18 cellular contexts compared by ENCODE assay signal in the genomic region with DNA sequence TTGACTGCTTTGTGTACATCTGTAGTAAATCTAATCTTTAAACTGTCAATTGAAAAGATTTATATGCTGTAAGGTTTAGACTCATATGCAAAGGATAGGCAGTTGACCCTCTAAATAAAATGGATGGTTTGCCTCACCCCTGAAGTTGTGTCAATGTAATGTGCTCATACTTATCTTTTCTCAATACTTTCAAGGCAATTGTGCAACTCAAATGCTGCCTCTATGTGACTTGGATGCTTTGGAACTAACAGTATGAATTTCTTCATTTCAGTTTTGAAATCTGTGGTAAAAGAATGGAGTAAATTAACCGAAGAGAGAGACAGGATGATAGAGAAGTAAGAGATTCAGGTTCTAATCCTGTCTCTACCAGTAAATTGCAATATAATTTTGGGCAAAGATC. TPM values are rescaled to one million over a fixed set of nuclear protein-coding genes. Genes with fewer than 3 reads are reported as not detected.
DNase-seq lines count a peak whose midpoint lies in the region; ATAC-seq and TF ChIP-seq lines count a peak whose summit lies in the region.
"Had no signal": no experiment of that assay in that cellular context is flagged by ENCODE, and none has a peak within 500 bp of the region (broad histone marks: within the 10 kb centered on the region; RNA-seq: fewer than 3 reads in every experiment).

No MANE protein-coding gene starts in this region.

- peak overlapping the region; percentile 62 for H3K27ac Mint-ChIP-seq in T-helper 1 cell treated with Interleukin-12 subunit alpha and Interleukin-12 subunit beta and Interleukin-4 antibody, amounts not matched to agents 30 μg/mL and 1 μg/mL, for 36 hours
- H3K27ac Mint-ChIP-seq in activated T-helper 17 cell treated with anti-CD3 and anti-CD28 coated beads, Interleukin-2, amount 50 U/mL, for 72 hours = peak overlapping the region; percentile 42
- H3K27ac Mint-ChIP-seq: natural killer cell had no signal

- H3K27me3 ChIP-seq in osteoblast (ENCODE audit: insufficient read depth, low read length) = no peaks in the 10 kb centered on the region
- no peaks in the 10 kb centered on the region for H3K27me3 ChIP-seq in left lung
- no peaks in the 10 kb centered on the region for H3K27me3 ChIP-seq in effector memory CD4-positive, alpha-beta T cell (replicated peaks; ENCODE audit: control insufficient read depth, insufficient read depth, low read length, poor library complexity, severe bottlenecking)
- H3K27me3 ChIP-seq: thyroid gland had no signal

- no peaks in the 10 kb centered on the region for H3K9me3 Mint-ChIP-seq in T-helper 1 cell treated with Interleukin-12 subunit alpha and Interleukin-12 subunit beta and Interleukin-4 antibody, amounts not matched to agents 30 μg/mL and 1 μg/mL, for 36 hours
- H3K9me3 Mint-ChIP-seq in activated T-helper 17 cell treated with anti-CD3 and anti-CD28 coated beads, Interleukin-2, amount 50 U/mL, for 72 hours = no peaks in the 10 kb centered on the region
- H3K9me3 Mint-ChIP-seq: activated T-cell treated with anti-CD3 and anti-CD28 coated beads, Interleukin-2, amount 50 U/mL, for 4 hours; natural killer cell had no signal

- TF ChIP-seq CTCF in NB4 (IDR thresholded peaks at IDR 0.05; ENCODE audit: low read depth, low read length) (no peak), osteoblast (IDR thresholded peaks at IDR 0.05; ENCODE audit: extremely low read depth, low read depth, low read length) (no peak), left lung (IDR thresholded peaks at IDR 0.05) (no peak)

- peaks cover 1% of the 10 kb centered on the region for H3K36me3 Mint-ChIP-seq in T-helper 1 cell treated with Interleukin-12 subunit alpha and Interleukin-12 subunit beta and Interleukin-4 antibody, amounts not matched to agents 30 μg/mL and 1 μg/mL, for 36 hours (ENCODE audit: low read depth)
- no peaks in the 10 kb centered on the region for H3K36me3 Mint-ChIP-seq in activated T-helper 17 cell treated with anti-CD3 and anti-CD28 coated beads, Interleukin-2, amount 50 U/mL, for 72 hours (ENCODE audit: low read depth)
- H3K36me3 Mint-ChIP-seq: natural killer cell had no signal

- H3K4me1 ChIP-seq in osteoblast (ENCODE audit: insufficient read depth, low read length) = no peaks in the 10 kb centered on the region
- H3K4me1 ChIP-seq in left lung = peaks cover 0 to 65% of the 10 kb centered on the region in 2 donors
- peaks cover 21% of the 10 kb centered on the region for H3K4me1 ChIP-seq in effector memory CD4-positive, alpha-beta T cell (ENCODE audit: control insufficient read depth, insufficient read depth, low read length, poor library complexity, severe bottlenecking)
- H3K4me1 ChIP-seq: psoas muscle had no signal

- H2AFZ ChIP-seq in osteoblast (ENCODE audit: low read length) = no peak overlapping the region

- DNase-seq in T-helper 1 cell = no peak
- DNase-seq in NB4 (ENCODE audit: low read depth) = peak; percentile 88
- peak; percentile 10 for DNase-seq in osteoblast (ENCODE audit: insufficient read length, low spot score, missing footprints)
- no peak for DNase-seq in left lung
- no peak for DNase-seq in effector memory CD4-positive, alpha-beta T cell
- DNase-seq: activated CD4-positive, CD25-positive, alpha-beta regulatory T cell; activated T-cell treated with anti-CD3 and anti-CD28 coated beads, Interleukin-2, amount 50 U/mL, for 4 hours; natural killer cell; NCI-H1417 treated with DMSO at 0.1 percent for 48 hours; PC-3; psoas muscle; thyroid gland had no signal

- no peaks in the 10 kb centered on the region for H3K79me2 ChIP-seq in osteoblast (ENCODE audit: insufficient read depth, low read length)

- peaks cover 45% of the 10 kb centered on the region for H3K4me1 Mint-ChIP-seq in T-helper 1 cell treated with Interleukin-12 subunit alpha and Interleukin-12 subunit beta and Interleukin-4 antibody, amounts not matched to agents 30 μg/mL and 1 μg/mL, for 36 hours (ENCODE audit: low read depth)
- peaks cover 22% of the 10 kb centered on the region for H3K4me1 Mint-ChIP-seq in activated T-helper 17 cell treated with anti-CD3 and anti-CD28 coated beads, Interleukin-2, amount 50 U/mL, for 72 hours

- H3K27ac ChIP-seq in osteoblast (ENCODE audit: low read depth, low read length) (no peak overlapping the region), left lung (peak overlapping the region in 1 of 2 donors; percentile 88)
- no peak overlapping the region for H3K27ac ChIP-seq in effector memory CD4-positive, alpha-beta T cell (ENCODE audit: insufficient read depth, low read length, poor library complexity, severe bottlenecking)
- H3K27ac ChIP-seq: 22Rv1, psoas muscle, thyroid gland had no signal

- H4K20me1 ChIP-seq in osteoblast (ENCODE audit: insufficient read depth, low read length) = no peaks in the 10 kb centered on the region

- no peak for ATAC-seq in activated T-helper 17 cell treated with anti-CD3 and anti-CD28 coated beads, Interleukin-2, amount 50 U/mL, for 72 hours (replicated peaks)
- ATAC-seq in HG03045 (IDR thresholded peaks at IDR 0.05; ENCODE audit: unreplicated experiment) (no peak), left lung (no peak)
- ATAC-seq: activated T-cell treated with anti-CD3 and anti-CD28 coated beads, Interleukin-2, amount 50 U/mL, for 4 hours; natural killer cell; PC-3; psoas muscle had no signal

- no peaks in the 10 kb centered on the region for H3K36me3 ChIP-seq in osteoblast (ENCODE audit: insufficient read depth, low read length)
- no peaks in the 10 kb centered on the region for H3K36me3 ChIP-seq in left lung
- H3K36me3 ChIP-seq in effector memory CD4-positive, alpha-beta T cell (ENCODE audit: control insufficient read depth, insufficient read depth, low read length) = no peaks in the 10 kb centered on the region
- H3K36me3 ChIP-seq: thyroid gland had no signal

- no peaks in the 10 kb centered on the region for H3K9me3 ChIP-seq in osteoblast (ENCODE audit: low read depth, low read length)
- H3K9me3 ChIP-seq in left lung = no peaks in the 10 kb centered on the region
- no peaks in the 10 kb centered on the region for H3K9me3 ChIP-seq in effector memory CD4-positive, alpha-beta T cell (ENCODE audit: control insufficient read depth, low read length)
- H3K9me3 ChIP-seq: psoas muscle, thyroid gland had no signal

- no peak for TF ChIP-seq POLR2A in NB4 (IDR thresholded peaks at IDR 0.05; ENCODE audit: extremely low read depth, insufficient read length)

- intact Hi-C loops in left lung (cut with DNase I) = loop anchor here in 1 of 2 donors (10.0 kb wide), 1 partner anchor 248 kb away; no protein-coding TSS in a partner anchor

- no peak overlapping the region for H3K4me3 Mint-ChIP-seq in T-helper 1 cell treated with Interleukin-12 subunit alpha and Interleukin-12 subunit beta and Interleukin-4 antibody, amounts not matched to agents 30 μg/mL and 1 μg/mL, for 36 hours
- peak overlapping the region; percentile 42 for H3K4me3 Mint-ChIP-seq in activated T-helper 17 cell treated with anti-CD3 and anti-CD28 coated beads, Interleukin-2, amount 50 U/mL, for 72 hours
- H3K4me3 Mint-ChIP-seq: activated T-cell treated with anti-CD3 and anti-CD28 coated beads, Interleukin-2, amount 50 U/mL, for 4 hours; natural killer cell had no signal

- H3K4me3 ChIP-seq in NB4 (ENCODE audit: low read depth, low read length) (no peak overlapping the region), osteoblast (ENCODE audit: insufficient read depth, low read length) (no peak overlapping the region), left lung (no peak overlapping the region)
- H3K4me3 ChIP-seq in effector memory CD4-positive, alpha-beta T cell (ENCODE audit: insufficient read depth, low read depth, low read length, poor library complexity, severe bottlenecking) = no peak overlapping the region
- H3K4me3 ChIP-seq: psoas muscle, thyroid gland had no signal

- no peak overlapping the region for H3K4me2 ChIP-seq in osteoblast (ENCODE audit: insufficient read depth, low read length)

- no peaks in the 10 kb centered on the region for H3K27me3 Mint-ChIP-seq in T-helper 1 cell treated with Interleukin-12 subunit alpha and Interleukin-12 subunit beta and Interleukin-4 antibody, amounts not matched to agents 30 μg/mL and 1 μg/mL, for 36 hours (ENCODE audit: low read depth)
- no peaks in the 10 kb centered on the region for H3K27me3 Mint-ChIP-seq in activated T-helper 17 cell treated with anti-CD3 and anti-CD28 coated beads, Interleukin-2, amount 50 U/mL, for 72 hours

RNA-seq across cellular contexts. Expression of gene PDE6H, which starts 9.7 kb away (rescaled TPM):
- total RNA-seq in activated T-helper 17 cell treated with anti-CD3 and anti-CD28 coated beads, Interleukin-2, amount 50 U/mL, for 72 hours = not detected
- not detected in 2 replicates for total RNA-seq in osteoblast
- total RNA-seq in left lung = not detected
- total RNA-seq: activated T-cell treated with anti-CD3 and anti-CD28 coated beads, Interleukin-2, amount 50 U/mL, for 4 hours; fibroblast of lung; liver; natural killer cell; PC-3; psoas muscle; thyroid gland had no signal

RNA-seq across cellular contexts. Expression of gene ARHGDIB, which starts 21.2 kb away (rescaled TPM):
- total RNA-seq in activated T-helper 17 cell treated with anti-CD3 and anti-CD28 coated beads, Interleukin-2, amount 50 U/mL, for 72 hours = 100 to 1,000 TPM; 691 to 930 TPM
- total RNA-seq in osteoblast (1.5 and 7.2 TPM in 2 replicates), left lung (100 to 1,000 TPM; 168 to 314 TPM)

RNA-seq across cellular contexts. Expression of gene ERP27, which starts 44.2 kb away (rescaled TPM):
- total RNA-seq in activated T-helper 17 cell treated with anti-CD3 and anti-CD28 coated beads, Interleukin-2, amount 50 U/mL, for 72 hours = 1 to 10 TPM; 5.2 to 9.4 TPM
- total RNA-seq in osteoblast (not detected in 2 replicates), left lung (10 to 100 TPM in 1 of 2 donors, 1 to 10 TPM in 1; 5.3 to 16.2 TPM)
- total RNA-seq: PC-3 had no signal

Comparison
In these comparisons a context has a peak if more than half of its experiments do, and no peak if none do; other contexts are left out.
1. DNase-seq: peak in NB4 (single experiment) and osteoblast (single experiment); none in T-helper 1 cell (0 of 5), left lung (0 of 2) and effector memory CD4-positive, alpha-beta T cell (0 of 3).
2. RNA of gene ARHGDIB, which starts 21.2 kb away (total RNA-seq): 691 to 930 TPM in activated T-helper 17 cell treated with anti-CD3 and anti-CD28 coated beads, Interleukin-2, amount 50 U/mL, for 72 hours and 168 to 314 TPM in left lung; 1.5 to 7.2 TPM in osteoblast; every median in the first group is over 10 times any median in the second.